ENCODE assay signal across 9 cellular contexts in genomic region chr13:114110091-114110829, GRCh38. TPM values are rescaled to one million over a fixed set of nuclear protein-coding genes. Genes with fewer than 3 reads are reported as not detected.
DNase-seq lines count a peak whose midpoint lies in the region; ATAC-seq and TF ChIP-seq lines count a peak whose summit lies in the region.
"Had no signal": no experiment of that assay in that cellular context is flagged by ENCODE, and none has a peak within 500 bp of the region (broad histone marks: within the 10 kb centered on the region; RNA-seq: fewer than 3 reads in every experiment).

No MANE protein-coding gene starts in this region.

- H2AFZ ChIP-seq in Loucy (ENCODE audit: low read length), result no peak overlapping the region

- H4K20me1 ChIP-seq in Loucy (ENCODE audit: insufficient read depth, low read length, poor library complexity, severe bottlenecking), result peaks cover 27% of the 10 kb centered on the region

- peak; percentile 55 for ATAC-seq in GM18907 (IDR thresholded peaks at IDR 0.05; ENCODE audit: unreplicated experiment)
- ATAC-seq in sciatic nerve, result peak; percentile 54
- no peak for ATAC-seq in HG03457 (IDR thresholded peaks at IDR 0.05; ENCODE audit: unreplicated experiment)

- H3K36me3 Mint-ChIP-seq in activated CD4-positive, alpha-beta memory T cell treated with anti-CD3 and anti-CD28 coated beads, Interleukin-2, amount 10 ng/mL, durations not matched to agents 7 days and 5 days (ENCODE audit: low read depth), result peaks cover 54% of the 10 kb centered on the region
- no peaks in the 10 kb centered on the region for H3K36me3 Mint-ChIP-seq in mesothelial cell of epicardium

- H3K79me2 ChIP-seq in Loucy (ENCODE audit: insufficient read depth, low read length), result peaks cover 90% of the 10 kb centered on the region

- DNase-seq in activated CD4-positive, alpha-beta memory T cell treated with anti-CD3 and anti-CD28 coated beads, Interleukin-2, amount 10 ng/mL, durations not matched to agents 7 days and 5 days, result peak; percentile 88
- DNase-seq in sciatic nerve (ENCODE audit: low spot score) (peak; percentile 63), mesothelial cell of epicardium (ENCODE audit: low spot score in 2 of 2, unreplicated experiment in 2 of 2) (no peak)
- no peak for DNase-seq in NK-92 treated with Interleukin-12 subunit alpha and Interleukin-12 subunit beta, amount 100 ng/mL, for 24 hours (lab: John Stamatoyannopoulos, UW)

- peak; percentile 51 for TF ChIP-seq CTCF in Loucy (conservative IDR thresholded peaks at IDR 0.05; ENCODE audit: low read length)
- no peak for TF ChIP-seq CTCF in mesothelial cell of epicardium (IDR thresholded peaks at IDR 0.05; ENCODE audit: unreplicated experiment)

- H3F3A ChIP-seq in Loucy (ENCODE audit: low read depth), result no peaks in the 10 kb centered on the region

- H3K4me1 Mint-ChIP-seq in activated CD4-positive, alpha-beta memory T cell treated with anti-CD3 and anti-CD28 coated beads, Interleukin-2, amount 10 ng/mL, durations not matched to agents 7 days and 5 days, result peaks cover 63% of the 10 kb centered on the region
- peaks cover 29% of the 10 kb centered on the region for H3K4me1 Mint-ChIP-seq in mesothelial cell of epicardium

- H3K27ac ChIP-seq in esophagus (ENCODE audit: low read depth in 2 of 2, low read length in 1 of 2), result peak overlapping the region; percentile 22 to 50
- H3K27ac ChIP-seq: SJSA1 had no signal

- no peaks in the 10 kb centered on the region for H3K27me3 Mint-ChIP-seq in activated CD4-positive, alpha-beta memory T cell treated with anti-CD3 and anti-CD28 coated beads, Interleukin-2, amount 10 ng/mL, durations not matched to agents 7 days and 5 days
- H3K27me3 Mint-ChIP-seq in mesothelial cell of epicardium (ENCODE audit: low read depth), result peaks cover 2% of the 10 kb centered on the region

- H3K27ac Mint-ChIP-seq in activated CD4-positive, alpha-beta memory T cell treated with anti-CD3 and anti-CD28 coated beads, Interleukin-2, amount 10 ng/mL, durations not matched to agents 7 days and 5 days, result peak overlapping the region; percentile 95
- no peak overlapping the region for H3K27ac Mint-ChIP-seq in mesothelial cell of epicardium

- peak overlapping the region; percentile 49 for H3K9ac ChIP-seq in Loucy (ENCODE audit: low read depth, low read length, poor library complexity, severe bottlenecking)

- CTCF ChIA-PET in activated CD4-positive, alpha-beta memory T cell treated with anti-CD3 and anti-CD28 coated beads, Interleukin-2, amount 10 ng/mL, durations not matched to agents 7 days and 5 days (lab: Charles Lee), result interaction anchor here (0.6 to 4.4 kb wide), 10 partner anchors 14 to 116 kb away, joined by 3 to 26 read pairs (median 6); no protein-coding TSS in a partner anchor

- no peaks in the 10 kb centered on the region for H3K27me3 ChIP-seq in Loucy (ENCODE audit: insufficient read depth, low read length, poor library complexity, severe bottlenecking)
- no peaks in the 10 kb centered on the region for H3K27me3 ChIP-seq in esophagus (ENCODE audit: control insufficient read depth in 1 of 2, insufficient read depth in 2 of 2, low read length in 2 of 2)
- H3K27me3 ChIP-seq: SJSA1 had no signal

- no peaks in the 10 kb centered on the region for H3K9me3 Mint-ChIP-seq in activated CD4-positive, alpha-beta memory T cell treated with anti-CD3 and anti-CD28 coated beads, Interleukin-2, amount 10 ng/mL, durations not matched to agents 7 days and 5 days
- no peaks in the 10 kb centered on the region for H3K9me3 Mint-ChIP-seq in mesothelial cell of epicardium

- H3K4me3 ChIP-seq in Loucy (ENCODE audit: low read length, poor library complexity, severe bottlenecking), result peak overlapping the region; percentile 62
- no peak overlapping the region for H3K4me3 ChIP-seq in esophagus (ENCODE audit: low read depth in 1 of 2, low read length in 2 of 2)
- H3K4me3 ChIP-seq: SJSA1 had no signal

- H3K36me3 ChIP-seq in Loucy (ENCODE audit: insufficient read depth, low read length) (peaks cover 11% of the 10 kb centered on the region; the same call in 1 of the 2 replicates), esophagus (ENCODE audit: control insufficient read depth in 2 of 2, insufficient read depth in 2 of 2, low read length in 1 of 2) (peaks cover 0 to 2% of the 10 kb centered on the region in 2 donors)

- H3K9me3 ChIP-seq in Loucy (ENCODE audit: insufficient read depth, low read depth, low read length), result no peaks in the 10 kb centered on the region
- H3K9me3 ChIP-seq in esophagus (ENCODE audit: control insufficient read depth in 2 of 2, insufficient read depth in 1 of 2, low read depth in 1 of 2, low read length in 1 of 2), result no peaks in the 10 kb centered on the region
- H3K9me3 ChIP-seq: SJSA1 had no signal

- POLR2A ChIA-PET in activated CD4-positive, alpha-beta memory T cell treated with anti-CD3 and anti-CD28 coated beads, Interleukin-2, amount 10 ng/mL, durations not matched to agents 7 days and 5 days (lab: Charles Lee), result interaction anchor here (1.1 to 7.0 kb wide), 7 partner anchors 18 to 157 kb away, joined by 3 to 84 read pairs (median 9); partner anchors contain the start of gene RASA3

- H3K4me1 ChIP-seq in Loucy (ENCODE audit: insufficient read depth, low read length, poor library complexity, severe bottlenecking) (peaks cover 35% of the 10 kb centered on the region), esophagus (ENCODE audit: control insufficient read depth in 2 of 2, insufficient read depth in 2 of 2, low read length in 1 of 2) (peaks cover 3 to 6% of the 10 kb centered on the region in 2 donors)

- H3K4me2 ChIP-seq in Loucy (ENCODE audit: low read depth, low read length, poor library complexity, severe bottlenecking), result peak overlapping the region; percentile 65

- intact Hi-C loops in sciatic nerve (cut with DNase I), result no loop called here

- 63 to 64% methylated on average over 25 of the region's 25 CpGs for WGBS in esophagus, 2 donors

- peak overlapping the region; percentile 75 for H3K4me3 Mint-ChIP-seq in activated CD4-positive, alpha-beta memory T cell treated with anti-CD3 and anti-CD28 coated beads, Interleukin-2, amount 10 ng/mL, durations not matched to agents 7 days and 5 days
- H3K4me3 Mint-ChIP-seq in mesothelial cell of epicardium, result no peak overlapping the region

- H3K9me2 ChIP-seq in Loucy (replicated peaks; ENCODE audit: low read depth, low read length), result no peaks in the 10 kb centered on the region

RNA-seq across cellular contexts. Expression of gene RASA3, which starts 22.2 kb away (rescaled TPM):
- total RNA-seq in activated CD4-positive, alpha-beta memory T cell treated with anti-CD3 and anti-CD28 coated beads, Interleukin-2, amount 10 ng/mL, durations not matched to agents 7 days and 5 days, result 10 to 100 TPM; 97.2 to 99.3 TPM
- polyA plus RNA-seq in esophagus, result 1 to 10 TPM; 1.5 to 1.8 TPM
- total RNA-seq in sciatic nerve (47.6 TPM), mesothelial cell of epicardium (13.5 to 14.6 TPM (median 13.7 TPM) in 3 replicates)

Comparison
In these comparisons a context has a peak if more than half of its experiments do, and no peak if none do; other contexts are left out.
1. DNase-seq: peak in activated CD4-positive, alpha-beta memory T cell treated with anti-CD3 and anti-CD28 coated beads, Interleukin-2, amount 10 ng/mL, durations not matched to agents 7 days and 5 days (single experiment) and sciatic nerve (single experiment); none in mesothelial cell of epicardium (0 of 2) and NK-92 treated with Interleukin-12 subunit alpha and Interleukin-12 subunit beta, amount 100 ng/mL, for 24 hours (single experiment).